In the genomic region with DNA sequence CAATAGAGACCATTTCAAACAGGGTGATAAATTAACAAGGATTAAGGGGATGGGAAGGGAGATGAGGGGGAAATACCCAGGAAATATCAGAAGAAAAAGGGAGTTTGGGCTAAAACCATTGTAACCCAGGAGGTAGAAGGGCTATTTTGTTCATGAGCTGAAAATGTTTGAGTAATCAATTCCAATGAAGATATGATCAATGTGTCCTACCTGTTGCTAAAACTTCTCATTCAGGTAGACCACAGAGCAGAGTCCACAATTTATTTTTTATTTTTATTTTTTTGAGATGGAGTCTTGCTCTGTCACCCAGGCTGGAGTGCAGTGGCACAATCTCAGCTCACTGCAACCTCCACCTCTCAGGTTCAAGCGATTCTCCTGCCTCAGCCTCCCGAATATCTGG, we compare ENCODE assay signal across 2 cellular contexts.
TF ChIP-seq lines count a peak whose summit lies in the region.

No MANE protein-coding gene starts in this region.

TF ChIP-seq in HEK293, 187 proteins besides CTCF, POLR2A, EP300 and RAD21:
- TF ChIP-seq, protein P1, sequence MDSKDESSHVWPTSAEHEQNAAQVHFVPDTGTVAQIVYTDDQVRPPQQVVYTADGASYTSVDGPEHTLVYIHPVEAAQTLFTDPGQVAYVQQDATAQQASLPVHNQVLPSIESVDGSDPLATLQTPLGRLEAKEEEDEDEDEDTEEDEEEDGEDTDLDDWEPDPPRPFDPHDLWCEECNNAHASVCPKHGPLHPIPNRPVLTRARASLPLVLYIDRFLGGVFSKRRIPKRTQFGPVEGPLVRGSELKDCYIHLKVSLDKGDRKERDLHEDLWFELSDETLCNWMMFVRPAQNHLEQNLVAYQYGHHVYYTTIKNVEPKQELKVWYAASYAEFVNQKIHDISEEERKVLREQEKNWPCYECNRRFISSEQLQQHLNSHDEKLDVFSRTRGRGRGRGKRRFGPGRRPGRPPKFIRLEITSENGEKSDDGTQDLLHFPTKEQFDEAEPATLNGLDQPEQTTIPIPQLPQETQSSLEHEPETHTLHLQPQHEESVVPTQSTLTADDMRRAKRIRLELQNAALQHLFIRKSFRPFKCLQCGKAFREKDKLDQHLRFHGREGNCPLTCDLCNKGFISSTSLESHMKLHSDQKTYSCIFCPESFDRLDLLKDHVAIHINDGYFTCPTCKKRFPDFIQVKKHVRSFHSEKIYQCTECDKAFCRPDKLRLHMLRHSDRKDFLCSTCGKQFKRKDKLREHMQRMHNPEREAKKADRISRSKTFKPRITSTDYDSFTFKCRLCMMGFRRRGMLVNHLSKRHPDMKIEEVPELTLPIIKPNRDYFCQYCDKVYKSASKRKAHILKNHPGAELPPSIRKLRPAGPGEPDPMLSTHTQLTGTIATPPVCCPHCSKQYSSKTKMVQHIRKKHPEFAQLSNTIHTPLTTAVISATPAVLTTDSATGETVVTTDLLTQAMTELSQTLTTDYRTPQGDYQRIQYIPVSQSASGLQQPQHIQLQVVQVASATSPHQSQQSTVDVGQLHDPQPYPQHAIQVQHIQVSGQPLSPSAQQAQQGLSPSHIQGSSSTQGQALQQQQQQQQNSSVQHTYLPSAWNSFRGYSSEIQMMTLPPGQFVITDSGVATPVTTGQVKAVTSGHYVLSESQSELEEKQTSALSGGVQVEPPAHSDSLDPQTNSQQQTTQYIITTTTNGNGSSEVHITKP (tag by site-specific recombination; IDR thresholded peaks at IDR 0.05), result peak; percentile 72
- peak; percentile 58; the same call in 1 of the 2 replicates for TF ChIP-seq SCRT2 (tag by site-specific recombination; IDR thresholded peaks at IDR 0.05)

TF ChIP-seq in K562, 482 proteins besides CTCF, POLR2A, EP300 and RAD21:
- TF ChIP-seq, protein P1 (IDR thresholded peaks at IDR 0.05; ENCODE audit: partially characterized antibody), result peak; percentile 44
